17 cellular contexts compared by ENCODE assay signal in genomic region chr7:74726309-74727101, GRCh38. TPM values are rescaled to one million over a fixed set of nuclear protein-coding genes. Genes with fewer than 3 reads are reported as not detected.
"Had no signal": no experiment of that assay in that cellular context is flagged by ENCODE, and none has a peak within 500 bp of the region (broad histone marks: within the 10 kb centered on the region; RNA-seq: fewer than 3 reads in every experiment).

No MANE protein-coding gene starts in this region.

- H3K27ac Mint-ChIP-seq: activated T-helper 2 cell treated with anti-CD3 and anti-CD28 coated beads, Interferon-gamma antibody, Interleukin-2, Interleukin-4, amounts not matched to agents 10 μg/mL and 5 μg/mL and 100 μg/mL, durations not matched to agents 14 hours and 24 hours and 36 hours had no signal

- H3K4me1 Mint-ChIP-seq: activated naive CD4-positive, alpha-beta T cell treated with anti-CD3 and anti-CD28 coated beads, Interleukin-2, amount 10 ng/mL, durations not matched to agents 7 days and 5 days; stimulated activated naive CD8-positive, alpha-beta T cell treated with anti-CD3 and anti-CD28 coated beads, Interleukin-15, amount 100 ng/mL, for 72 hours had no signal

- H3K9me3 ChIP-seq: esophagus squamous epithelium, heart left ventricle, SJSA1, testis, upper lobe of right lung had no signal

- ATAC-seq: activated CD4-positive, CD25-positive, alpha-beta regulatory T cell treated with anti-CD3 and anti-CD28 coated beads, Interleukin-2, amount 50 U/mL, for 24 hours; stimulated activated naive CD8-positive, alpha-beta T cell treated with anti-CD3 and anti-CD28 coated beads, Interleukin-15, amount 100 ng/mL, for 72 hours; upper lobe of right lung had no signal

- H3K4me3 ChIP-seq: esophagus squamous epithelium, heart left ventricle, SJSA1, smooth muscle cell, testis, upper lobe of right lung had no signal

- H3K27me3 ChIP-seq: esophagus squamous epithelium, heart left ventricle, SJSA1, testis, upper lobe of right lung had no signal

- H3K4me1 ChIP-seq: esophagus squamous epithelium, SJSA1, testis, upper lobe of right lung had no signal

- DNase-seq: activated CD4-positive, alpha-beta T cell treated with anti-CD3 and anti-CD28 coated beads, Interleukin-2, amount 50 U/mL, for 1 hour; activated CD8-positive, alpha-beta memory T cell treated with anti-CD3 and anti-CD28 coated beads for 24 hours; activated naive CD4-positive, alpha-beta T cell treated with anti-CD3 and anti-CD28 coated beads, Interleukin-2, amount 10 ng/mL, durations not matched to agents 7 days and 5 days; caudate nucleus; esophagus squamous epithelium; heart left ventricle; immature natural killer cell; midbrain; posterior cingulate gyrus; stimulated activated naive CD8-positive, alpha-beta T cell treated with anti-CD3 and anti-CD28 coated beads, Interleukin-15, amount 100 ng/mL, for 72 hours; testis; upper lobe of right lung had no signal

- H3K4me3 Mint-ChIP-seq: activated naive CD4-positive, alpha-beta T cell treated with anti-CD3 and anti-CD28 coated beads, Interleukin-2, amount 10 ng/mL, durations not matched to agents 7 days and 5 days; immature natural killer cell; stimulated activated naive CD8-positive, alpha-beta T cell treated with anti-CD3 and anti-CD28 coated beads, Interleukin-15, amount 100 ng/mL, for 72 hours had no signal

- H3K9me3 Mint-ChIP-seq: activated naive CD4-positive, alpha-beta T cell treated with anti-CD3 and anti-CD28 coated beads, Interleukin-2, amount 10 ng/mL, durations not matched to agents 7 days and 5 days; activated T-helper 2 cell treated with anti-CD3 and anti-CD28 coated beads, Interferon-gamma antibody, Interleukin-2, Interleukin-4, amounts not matched to agents 10 μg/mL and 5 μg/mL and 100 μg/mL, durations not matched to agents 14 hours and 24 hours and 36 hours; immature natural killer cell; stimulated activated naive CD8-positive, alpha-beta T cell treated with anti-CD3 and anti-CD28 coated beads, Interleukin-15, amount 100 ng/mL, for 72 hours had no signal

- H3K27me3 Mint-ChIP-seq: activated naive CD4-positive, alpha-beta T cell treated with anti-CD3 and anti-CD28 coated beads, Interleukin-2, amount 10 ng/mL, durations not matched to agents 7 days and 5 days; stimulated activated naive CD8-positive, alpha-beta T cell treated with anti-CD3 and anti-CD28 coated beads, Interleukin-15, amount 100 ng/mL, for 72 hours had no signal

- H3K27ac ChIP-seq: esophagus squamous epithelium, heart left ventricle, SJSA1, testis, upper lobe of right lung had no signal

RNA-seq across cellular contexts. Expression of gene NCF1, which starts 47.3 kb away (rescaled TPM):
- total RNA-seq: endothelial cell of umbilical vein, SJSA1, smooth muscle cell had no signal
- polyA plus RNA-seq: endothelial cell of umbilical vein had no signal
